In genomic region chr7:48311464-48311863, GRCh38 we compare ENCODE assay signal across 22 cellular contexts.
DNase-seq lines count a peak whose midpoint lies in the region; ATAC-seq, FAIRE-seq and TF ChIP-seq lines count a peak whose summit lies in the region.
"Had no signal": no experiment of that assay in that cellular context is flagged by ENCODE, and none has a peak within 500 bp of the region (broad histone marks: within the 10 kb centered on the region; RNA-seq: fewer than 3 reads in every experiment).

No MANE protein-coding gene starts in this region.

- POLR2A ChIA-PET in HepG2 (lab: Yijun Ruan, JAX) (no interaction called here), OCI-LY7 (lab: Charles Lee) (interaction anchor here (2.0 kb wide), 1 partner anchor 12 kb away, joined by 5 read pairs; no protein-coding TSS in a partner anchor)

- in situ Hi-C loops in HepG2 (cut with HindIII; ENCODE audit: extremely low pct_ligation_motif_present, low pct_unique_long_range_greater_than_20kb): loop anchor here (25.0 kb wide), 1 partner anchor 1526 kb away; no protein-coding TSS in a partner anchor

- no peak for ATAC-seq in HepG2
- no peak for ATAC-seq in right lobe of liver
- no peak for ATAC-seq in RWPE2 (ENCODE audit: low read depth)
- no peak for ATAC-seq in GM18511 (IDR thresholded peaks at IDR 0.05; ENCODE audit: unreplicated experiment)
- ATAC-seq: A549, GM12878 had no signal

- BruUV-seq in HepG2 (replicated peaks; lab: Mats Ljungman, UMichigan) (no TSS peak), OCI-LY7 (replicated peaks; lab: Mats Ljungman, UMichigan) (no TSS peak)

- H3K4me2 ChIP-seq in HepG2 (ENCODE audit: low read depth, low read length) (no peak overlapping the region), keratinocyte (ENCODE audit: control insufficient read depth, extremely low read depth, insufficient read depth, low read depth, low read length) (no peak overlapping the region), OCI-LY7 (ENCODE audit: low read length) (no peak overlapping the region)
- H3K4me2 ChIP-seq: A549; BLaER1 treated with 17β-estradiol and CSF1 and Interleukin-3, amounts not matched to agents 10 nM and 100 nM had no signal

- WGBS in HepG2 (ENCODE audit: low lambda C conversion rate): 16% methylated on average over 4 of the region's 4 CpGs
- WGBS in right lobe of liver (ENCODE audit: insufficient coverage, low coverage, low lambda C conversion rate, missing lambda C conversion rate): 78% methylated on average over 4 of the region's 4 CpGs

- H3K4me3 ChIP-seq in HepG2 (replicated peaks in 1 of 3; ENCODE audit: insufficient read depth in 1 of 3, low read depth in 2 of 3, low read length in 3 of 3) (no peak overlapping the region), right lobe of liver (no peak overlapping the region), RWPE2 (ENCODE audit: severe bottlenecking) (no peak overlapping the region), keratinocyte (ENCODE audit: control insufficient read depth in 2 of 3, extremely low read depth in 1 of 3, insufficient read depth in 2 of 3, low read depth in 1 of 3, low read length in 3 of 3) (no peak overlapping the region), OCI-LY7 (ENCODE audit: low read depth, low read length, poor library complexity, severe bottlenecking) (no peak overlapping the region)
- H3K4me3 ChIP-seq: A549; BLaER1 treated with 17β-estradiol and CSF1 and Interleukin-3, amounts not matched to agents 10 nM and 100 nM; GM12878 had no signal

- CTCF ChIA-PET in HepG2 (lab: Yijun Ruan, JAX; ENCODE audit: low intra/inter-chr PET ratio, low total read pairs) (no interaction called here), OCI-LY7 (lab: Charles Lee; ENCODE audit: unreplicated experiment) (no interaction called here)

- no peak overlapping the region for H3K9ac ChIP-seq in HepG2 (ENCODE audit: insufficient read depth, low read depth, low read length)
- no peak overlapping the region for H3K9ac ChIP-seq in keratinocyte (ENCODE audit: control insufficient read depth, extremely low read depth, insufficient read depth, low read length)
- H3K9ac ChIP-seq: BLaER1 treated with 17β-estradiol and CSF1 and Interleukin-3, amounts not matched to agents 10 nM and 100 nM had no signal

- H3K9me2 ChIP-seq in OCI-LY7 (ENCODE audit: insufficient read depth, low read length): no peaks in the 10 kb centered on the region

- H3K9me3 ChIP-seq in HepG2 (ENCODE audit: low read length) (no peaks in the 10 kb centered on the region), right lobe of liver (no peaks in the 10 kb centered on the region), RWPE2 (ENCODE audit: severe bottlenecking) (no peaks in the 10 kb centered on the region), keratinocyte (ENCODE audit: control insufficient read depth, low read depth, low read length) (no peaks in the 10 kb centered on the region), OCI-LY7 (ENCODE audit: low read length) (no peaks in the 10 kb centered on the region)
- H3K9me3 ChIP-seq: A549; BE2C; BLaER1 treated with 17β-estradiol and CSF1 and Interleukin-3, amounts not matched to agents 10 nM and 100 nM had no signal

- no peaks in the 10 kb centered on the region for H3K79me2 ChIP-seq in HepG2 (ENCODE audit: insufficient read depth, low read length)
- no peaks in the 10 kb centered on the region for H3K79me2 ChIP-seq in keratinocyte (ENCODE audit: control insufficient read depth, insufficient read depth, low read length)
- H3K79me2 ChIP-seq in OCI-LY7 (ENCODE audit: insufficient read depth, low read depth, low read length): no peaks in the 10 kb centered on the region

- no peaks in the 10 kb centered on the region for H3K9me1 ChIP-seq in keratinocyte (ENCODE audit: control insufficient read depth, extremely low read depth, insufficient read depth, low read length)

- no peaks in the 10 kb centered on the region for H3K4me1 ChIP-seq in HepG2 (ENCODE audit: insufficient read depth, low read length)
- no peaks in the 10 kb centered on the region for H3K4me1 ChIP-seq in right lobe of liver
- peaks cover 33% of the 10 kb centered on the region for H3K4me1 ChIP-seq in RWPE2 (ENCODE audit: insufficient read depth, poor library complexity, severe bottlenecking)
- peaks cover 38% of the 10 kb centered on the region for H3K4me1 ChIP-seq in keratinocyte (ENCODE audit: control insufficient read depth, extremely low read depth, insufficient read depth, low read length)
- no peaks in the 10 kb centered on the region for H3K4me1 ChIP-seq in OCI-LY7 (ENCODE audit: insufficient read depth, low read length, poor library complexity, severe bottlenecking)
- H3K4me1 ChIP-seq: A549, BE2C had no signal

- H3K27ac ChIP-seq in HepG2 (ENCODE audit: extremely low read length, insufficient read depth, low read length): no peak overlapping the region
- H3K27ac ChIP-seq in right lobe of liver: no peak overlapping the region
- H3K27ac ChIP-seq in RWPE2 (ENCODE audit: poor library complexity, severe bottlenecking): peak overlapping the region; percentile 43
- H3K27ac ChIP-seq in keratinocyte (ENCODE audit: control insufficient read depth, insufficient read depth, low read length): no peak overlapping the region
- no peak overlapping the region for H3K27ac ChIP-seq in OCI-LY7 (ENCODE audit: low read depth, low read length, poor library complexity, severe bottlenecking)
- H3K27ac ChIP-seq: A549; BLaER1 treated with 17β-estradiol and CSF1 and Interleukin-3, amounts not matched to agents 10 nM and 100 nM had no signal

- TF ChIP-seq EP300 in HepG2 (IDR thresholded peaks at IDR 0.05; ENCODE audit: low read depth in 2 of 2, low read length in 2 of 2): no peak
- TF ChIP-seq EP300 in HepG2 (CRISPR knock-in tag; IDR thresholded peaks at IDR 0.05; ENCODE audit: borderline replicate concordance): no peak

- H2AFZ ChIP-seq in HepG2 (ENCODE audit: low read length) (no peak overlapping the region), keratinocyte (ENCODE audit: control insufficient read depth, low read length) (no peak overlapping the region), OCI-LY7 (ENCODE audit: low read length) (no peak overlapping the region)

- TF ChIP-seq RAD21 in HepG2 (CRISPR knock-in tag; IDR thresholded peaks at IDR 0.05): no peak

- dilution Hi-C loops in keratinocyte (cut with MboI; ENCODE audit: extremely low pct_ligation_motif_present, low sequenced_read_pairs): no loop called here

- DNase-seq in HepG2 (ENCODE audit: low spot score) (no peak), right lobe of liver (no peak), RWPE2 (ENCODE audit: low spot score) (no peak), keratinocyte (ENCODE audit: low read depth, low spot score) (no peak), OCI-LY7 (ENCODE audit: low spot score) (no peak), amniotic stem cell (lab: John Stamatoyannopoulos, UW) (no peak)
- DNase-seq: 8988T; ACHN; AML-193; BE2C; CD4-positive, alpha-beta T cell; CD8-positive, alpha-beta memory T cell; DMS 273 treated with DMSO at 0.1 percent for 48 hours; DMS79; GDM1; H7 had no signal

- H3K36me3 ChIP-seq in HepG2 (replicated peaks in 1 of 2; ENCODE audit: control insufficient read depth in 1 of 2, insufficient read depth in 2 of 2, low read length in 2 of 2): no peaks in the 10 kb centered on the region
- H3K36me3 ChIP-seq in right lobe of liver: no peaks in the 10 kb centered on the region
- no peaks in the 10 kb centered on the region for H3K36me3 ChIP-seq in RWPE2 (ENCODE audit: low read depth)
- H3K36me3 ChIP-seq in keratinocyte (ENCODE audit: control insufficient read depth in 2 of 2, extremely low read depth in 1 of 2, insufficient read depth in 2 of 2, low read length in 2 of 2): no peaks in the 10 kb centered on the region
- no peaks in the 10 kb centered on the region for H3K36me3 ChIP-seq in OCI-LY7 (ENCODE audit: insufficient read depth, low read length)
- H3K36me3 ChIP-seq: BE2C; BLaER1 treated with 17β-estradiol and CSF1 and Interleukin-3, amounts not matched to agents 10 nM and 100 nM had no signal

- no peak for TF ChIP-seq POLR2A in HepG2 (IDR thresholded peaks at IDR 0.05; ENCODE audit: insufficient read depth in 1 of 2, low read depth in 2 of 2, low read length in 2 of 2)
- no peak for TF ChIP-seq POLR2A in right lobe of liver (IDR thresholded peaks at IDR 0.05)

- no peak for TF ChIP-seq CTCF in HepG2 (CRISPR knock-in tag; IDR thresholded peaks at IDR 0.05)
- TF ChIP-seq CTCF in right lobe of liver (IDR thresholded peaks at IDR 0.05): no peak
- no peak for TF ChIP-seq CTCF in RWPE2 (IDR thresholded peaks at IDR 0.05; ENCODE audit: poor library complexity, severe bottlenecking)
- TF ChIP-seq CTCF in keratinocyte (optimal IDR thresholded peaks at IDR 0.05 in 1 of 3, IDR thresholded peaks at IDR 0.05 in 1 of 3, conservative IDR thresholded peaks at IDR 0.05 in 1 of 3; ENCODE audit: extremely low read depth in 1 of 3, insufficient read depth in 2 of 3, low read length in 3 of 3): no peak
- no peak for TF ChIP-seq CTCF in OCI-LY7 (conservative IDR thresholded peaks at IDR 0.05; ENCODE audit: low read length)

- H3K27me3 ChIP-seq in HepG2 (ENCODE audit: control insufficient read depth in 1 of 2, insufficient read depth in 2 of 2, low read length in 2 of 2): 0 out of 5 replicates have a peak, but pooled peaks cover 0 to 3% of the 10 kb centered on the region in 2 experiments
- no peaks in the 10 kb centered on the region for H3K27me3 ChIP-seq in right lobe of liver
- H3K27me3 ChIP-seq in RWPE2 (ENCODE audit: insufficient read depth, poor library complexity, severe bottlenecking): no peaks in the 10 kb centered on the region
- no peaks in the 10 kb centered on the region for H3K27me3 ChIP-seq in keratinocyte (ENCODE audit: control insufficient read depth, extremely low read depth, insufficient read depth, low read length)
- H3K27me3 ChIP-seq: BE2C; BLaER1 treated with 17β-estradiol and CSF1 and Interleukin-3, amounts not matched to agents 10 nM and 100 nM had no signal

- intact Hi-C loops in HepG2 (cut with micrococcal nuclease; ENCODE audit: unreplicated experiment): no loop called here
- intact Hi-C loops in right lobe of liver (cut with DNase I): no loop called here
- intact Hi-C loops in OCI-LY7 (cut with micrococcal nuclease; ENCODE audit: unreplicated experiment): no loop called here

- FAIRE-seq in HepG2 (lab: Jason Lieb, UNC) (no peak), keratinocyte (lab: Jason Lieb, UNC) (peak; percentile 29)
- FAIRE-seq: A549, D721Med, GM12878, H1 had no signal

- H4K20me1 ChIP-seq in HepG2 (ENCODE audit: insufficient read depth, low read length) (no peaks in the 10 kb centered on the region), keratinocyte (ENCODE audit: control insufficient read depth, extremely low read depth, insufficient read depth, low read length) (no peaks in the 10 kb centered on the region), OCI-LY7 (ENCODE audit: insufficient read depth, low read length) (no peaks in the 10 kb centered on the region)
- H4K20me1 ChIP-seq: BLaER1 treated with 17β-estradiol and CSF1 and Interleukin-3, amounts not matched to agents 10 nM and 100 nM had no signal

TF ChIP-seq in HepG2, 621 proteins besides CTCF, POLR2A, EP300 and RAD21:
- peak; percentile 93 for TF ChIP-seq ATF7 (IDR thresholded peaks at IDR 0.05)
- no peak for TF ChIP-seq ATF7 (CRISPR knock-in tag; IDR thresholded peaks at IDR 0.05)
- TF ChIP-seq ZNF775 (CRISPR knock-in tag; IDR thresholded peaks at IDR 0.05; ENCODE audit: borderline replicate concordance): no peak
- no peak for TF ChIP-seq GTF2F1 (IDR thresholded peaks at IDR 0.05; ENCODE audit: low read length)
- TF ChIP-seq ZNF570 (CRISPR knock-in tag; IDR thresholded peaks at IDR 0.05; ENCODE audit: borderline replicate concordance): no peak
